In the genomic region with DNA sequence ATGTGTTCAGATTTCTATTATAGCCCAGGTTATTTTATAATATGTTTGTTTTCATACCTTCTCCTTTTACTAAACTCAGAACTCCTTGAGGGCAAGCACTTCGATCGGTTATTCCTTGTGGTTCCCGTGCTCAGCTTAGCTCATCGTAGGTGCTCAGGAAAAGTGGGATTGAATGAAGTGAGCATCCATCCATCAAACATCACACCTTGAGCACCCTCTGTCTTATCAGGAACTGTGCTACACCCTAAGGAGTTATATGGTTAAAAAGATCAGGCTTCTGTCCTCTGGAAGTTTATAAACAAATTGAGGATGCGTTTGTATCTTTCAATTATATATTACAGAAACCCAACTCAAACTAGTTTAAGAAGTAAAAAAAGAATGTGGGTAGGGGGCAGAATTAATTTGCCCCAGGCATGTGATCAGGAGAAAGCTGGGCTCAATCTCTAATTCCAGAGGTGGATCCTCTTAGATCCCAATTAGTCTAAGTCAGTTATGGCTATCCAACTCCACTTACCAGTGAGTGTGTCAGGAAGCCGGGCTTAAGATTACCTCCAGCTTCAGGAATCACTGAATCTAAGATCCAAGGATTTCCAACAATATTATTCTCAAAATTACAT, we compare ENCODE assay signal across 9 cellular contexts. TPM values are rescaled to one million over a fixed set of nuclear protein-coding genes. Genes with fewer than 3 reads are reported as not detected.
DNase-seq lines count a peak whose midpoint lies in the region; ATAC-seq and TF ChIP-seq lines count a peak whose summit lies in the region.
"Had no signal": no experiment of that assay in that cellular context is flagged by ENCODE, and none has a peak within 500 bp of the region (broad histone marks: within the 10 kb centered on the region; RNA-seq: fewer than 3 reads in every experiment).

No MANE protein-coding gene starts in this region.

- H3K36me3 ChIP-seq in DOHH2 (ENCODE audit: control insufficient read depth, low read length) (no peaks in the 10 kb centered on the region), liver (ENCODE audit: control insufficient read depth in 4 of 4, insufficient read depth in 3 of 4, low read depth in 1 of 4, low read length in 3 of 4) (no peaks in the 10 kb centered on the region), tibial artery (no peaks in the 10 kb centered on the region)
- no peaks in the 10 kb centered on the region for H3K36me3 ChIP-seq in effector memory CD4-positive, alpha-beta T cell (ENCODE audit: control insufficient read depth, insufficient read depth, low read length)

- POLR2A ChIA-PET in WTC11 (lab: Charles Lee): no interaction called here

- H3K27ac ChIP-seq in DOHH2 (ENCODE audit: low read depth, low read length): no peak overlapping the region
- no peak overlapping the region for H3K27ac ChIP-seq in liver (ENCODE audit: low read depth in 1 of 2, low read length in 2 of 2)
- no peak overlapping the region for H3K27ac ChIP-seq in tibial artery
- H3K27ac ChIP-seq in effector memory CD4-positive, alpha-beta T cell (ENCODE audit: insufficient read depth, low read length, poor library complexity, severe bottlenecking): no peak overlapping the region

- intact Hi-C loops in tibial artery (cut with DNase I; ENCODE audit: low total_unique reads): no loop called here

- no peaks in the 10 kb centered on the region for H3K79me2 ChIP-seq in DOHH2 (ENCODE audit: control insufficient read depth, low read length)

- H3K4me3 Mint-ChIP-seq in WTC11: no peak overlapping the region
- H3K4me3 Mint-ChIP-seq: activated naive CD8-positive, alpha-beta T cell had no signal

- 0 out of 2 replicates have a peak overlapping the region, but pooled peaks have one; percentile 88 for H3K27ac Mint-ChIP-seq in WTC11
- H3K27ac Mint-ChIP-seq: activated naive CD8-positive, alpha-beta T cell had no signal

- TF ChIP-seq EP300 in Ishikawa (IDR thresholded peaks at IDR 0.05; ENCODE audit: borderline replicate concordance): no peak

- no peaks in the 10 kb centered on the region for H3F3A ChIP-seq in DOHH2 (ENCODE audit: control insufficient read depth, insufficient read depth)

- no peaks in the 10 kb centered on the region for H3K9me3 Mint-ChIP-seq in WTC11

- CTCF ChIA-PET in WTC11 (lab: Charles Lee): interaction anchor here (0.5 to 8.6 kb wide), 61 partner anchors 10 to 556 kb away, joined by 3 to 255 read pairs (median 6); no protein-coding TSS in a partner anchor

- no peak overlapping the region for H3K4me2 ChIP-seq in DOHH2 (ENCODE audit: low read length)

- H3K4me1 ChIP-seq in DOHH2 (ENCODE audit: control insufficient read depth, low read length) (peaks cover 4% of the 10 kb centered on the region; the same call in 1 of the 2 replicates), liver (ENCODE audit: control insufficient read depth in 4 of 4, insufficient read depth in 4 of 4, low read length in 3 of 4) (no peaks in the 10 kb centered on the region), tibial artery (peaks cover 0 to 33% (median 17%) of the 10 kb centered on the region in 4 donors)
- peaks cover 17% of the 10 kb centered on the region for H3K4me1 ChIP-seq in effector memory CD4-positive, alpha-beta T cell (ENCODE audit: control insufficient read depth, insufficient read depth, low read length, poor library complexity, severe bottlenecking)

- TF ChIP-seq RAD21 in Ishikawa (IDR thresholded peaks at IDR 0.05; ENCODE audit: low read depth) (peak; percentile 72), liver (IDR thresholded peaks at IDR 0.05) (peak; percentile 85 to 87)

- TF ChIP-seq CTCF in DOHH2 (IDR thresholded peaks at IDR 0.05; ENCODE audit: low read depth, low read length, poor library complexity, severe bottlenecking) (peak; percentile 69), WTC11 (IDR thresholded peaks at IDR 0.05) (no peak), liver (IDR thresholded peaks at IDR 0.05; ENCODE audit: low read depth, low read length, missing input control) (peak; percentile 67), tibial artery (IDR thresholded peaks at IDR 0.05) (no peak)

- ATAC-seq in WTC11 (peak; percentile 68), HG03139 (IDR thresholded peaks at IDR 0.05; ENCODE audit: unreplicated experiment) (no peak)

- H3K4me3 ChIP-seq in DOHH2 (ENCODE audit: low read length): no peak overlapping the region
- no peak overlapping the region for H3K4me3 ChIP-seq in liver (ENCODE audit: low read depth in 1 of 3, low read length in 3 of 3)
- H3K4me3 ChIP-seq in tibial artery: no peak overlapping the region
- no peak overlapping the region for H3K4me3 ChIP-seq in effector memory CD4-positive, alpha-beta T cell (ENCODE audit: insufficient read depth, low read depth, low read length, poor library complexity, severe bottlenecking)

- no peaks in the 10 kb centered on the region for H3K9me2 ChIP-seq in DOHH2 (replicated peaks; ENCODE audit: control insufficient read depth, low read length)

- DNase-seq in WTC11 (ENCODE audit: low spot score) (peak; percentile 34), NCI-H1436 (lab: John Stamatoyannopoulos, UW) (no peak), tibial artery (no peak)
- no peak for DNase-seq in effector memory CD4-positive, alpha-beta T cell

- H3K4me1 Mint-ChIP-seq in WTC11: peaks cover 23% of the 10 kb centered on the region

- H4K20me1 ChIP-seq in DOHH2 (ENCODE audit: control insufficient read depth, insufficient read depth, low read depth, low read length): no peaks in the 10 kb centered on the region

- H3K36me3 Mint-ChIP-seq in WTC11: no peaks in the 10 kb centered on the region
- H3K36me3 Mint-ChIP-seq: activated naive CD8-positive, alpha-beta T cell had no signal

- no peak overlapping the region for H3K9ac ChIP-seq in liver (ENCODE audit: low read depth in 1 of 2, low read length in 2 of 2)

- WGBS in liver: 56% methylated on average over 6 of the region's 6 CpGs

- H3K9me3 ChIP-seq in DOHH2 (ENCODE audit: control insufficient read depth, insufficient read depth, low read length) (no peaks in the 10 kb centered on the region), liver (ENCODE audit: control insufficient read depth in 4 of 4, low read length in 3 of 4) (no peaks in the 10 kb centered on the region), tibial artery (no peaks in the 10 kb centered on the region)
- no peaks in the 10 kb centered on the region for H3K9me3 ChIP-seq in effector memory CD4-positive, alpha-beta T cell (ENCODE audit: control insufficient read depth, low read length)

- no peaks in the 10 kb centered on the region; the same call in 1 of the 2 replicates for H3K27me3 Mint-ChIP-seq in WTC11 (ENCODE audit: low read depth)
- H3K27me3 Mint-ChIP-seq: activated naive CD8-positive, alpha-beta T cell had no signal

- peaks cover 7% of the 10 kb centered on the region for H3K27me3 ChIP-seq in DOHH2 (ENCODE audit: control insufficient read depth, low read length)
- H3K27me3 ChIP-seq in liver (ENCODE audit: control insufficient read depth in 4 of 4, insufficient read depth in 4 of 4, low read length in 3 of 4): no peaks in the 10 kb centered on the region
- H3K27me3 ChIP-seq in tibial artery: no peaks in the 10 kb centered on the region
- no peaks in the 10 kb centered on the region for H3K27me3 ChIP-seq in effector memory CD4-positive, alpha-beta T cell (replicated peaks; ENCODE audit: control insufficient read depth, insufficient read depth, low read length, poor library complexity, severe bottlenecking)

TF ChIP-seq in Ishikawa, 13 proteins besides CTCF, POLR2A, EP300 and RAD21 (continues in another document):
- TF ChIP-seq TAF1 (IDR thresholded peaks at IDR 0.05; ENCODE audit: low read depth) (no peak), FOXM1 (IDR thresholded peaks at IDR 0.05; ENCODE audit: borderline replicate concordance, low read depth) (no peak), CREB1 (IDR thresholded peaks at IDR 0.05; ENCODE audit: low read depth) (no peak)
- TF ChIP-seq, protein P1, sequence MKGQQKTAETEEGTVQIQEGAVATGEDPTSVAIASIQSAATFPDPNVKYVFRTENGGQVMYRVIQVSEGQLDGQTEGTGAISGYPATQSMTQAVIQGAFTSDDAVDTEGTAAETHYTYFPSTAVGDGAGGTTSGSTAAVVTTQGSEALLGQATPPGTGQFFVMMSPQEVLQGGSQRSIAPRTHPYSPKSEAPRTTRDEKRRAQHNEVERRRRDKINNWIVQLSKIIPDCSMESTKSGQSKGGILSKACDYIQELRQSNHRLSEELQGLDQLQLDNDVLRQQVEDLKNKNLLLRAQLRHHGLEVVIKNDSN (IDR thresholded peaks at IDR 0.05): no peak

TF ChIP-seq in WTC11, 78 proteins besides CTCF, POLR2A, EP300 and RAD21:
- no peak for TF ChIP-seq GABPB1 (CRISPR knock-in tag; IDR thresholded peaks at IDR 0.05)
- no peak for TF ChIP-seq ZNF423 (CRISPR knock-in tag; IDR thresholded peaks at IDR 0.05)
- no peak for TF ChIP-seq SMAD3 (CRISPR knock-in tag; IDR thresholded peaks at IDR 0.05; ENCODE audit: borderline replicate concordance)

TF ChIP-seq in liver, 16 proteins besides CTCF, POLR2A, EP300 and RAD21:
- no peak for TF ChIP-seq NR2F2 (IDR thresholded peaks at IDR 0.05)

RNA-seq across cellular contexts. Expression of gene RRAS2, which starts 59.9 kb away (rescaled TPM):
- total RNA-seq in WTC11 (2021) (161 to 164 TPM (median 164 TPM) in 3 replicates), liver (10 to 100 TPM; 19.1 to 23.8 TPM)
- polyA plus RNA-seq in liver: 10 to 100 TPM; 11.2 to 15.8 TPM

Comparison
In these comparisons a context has a peak if more than half of its experiments do, and no peak if none do; other contexts are left out.
1. CTCF ChIP-seq: peak in DOHH2 (single experiment) and liver (single experiment); none in WTC11 (single experiment) and tibial artery (0 of 2).